Comparison of ENCODE assay signal across 10 cellular contexts in genomic region chr13:48567521-48568331, GRCh38. TPM values are rescaled to one million over a fixed set of nuclear protein-coding genes. Genes with fewer than 3 reads are reported as not detected.
DNase-seq lines count a peak whose midpoint lies in the region; ATAC-seq and TF ChIP-seq lines count a peak whose summit lies in the region.
"Had no signal": no experiment of that assay in that cellular context is flagged by ENCODE, and none has a peak within 500 bp of the region (broad histone marks: within the 10 kb centered on the region; RNA-seq: fewer than 3 reads in every experiment).

No MANE protein-coding gene starts in this region.

- POLR2A ChIA-PET in GM10248 (lab: Yijun Ruan, JAX) = no interaction called here

- H3K4me3 ChIP-seq in GM23338 = no peak overlapping the region
- peak overlapping the region in 1 of 2 donors; percentile 38 for H3K4me3 ChIP-seq in ascending aorta
- peak overlapping the region; percentile 36 for H3K4me3 ChIP-seq in skeletal muscle satellite cell (ENCODE audit: low read length)

- no peak overlapping the region for H3K4me3 Mint-ChIP-seq in GM23338
- H3K4me3 Mint-ChIP-seq: activated naive CD8-positive, alpha-beta T cell treated with anti-CD3 and anti-CD28 coated beads, Interleukin-2, amount 50 U/mL, for 24 hours had no signal

- H3K27ac ChIP-seq in GM23338 (ENCODE audit: low read depth) = no peak overlapping the region
- H3K27ac ChIP-seq in ascending aorta = peak overlapping the region; percentile 63 to 92

- H3K9me3 Mint-ChIP-seq in GM23338 = no peaks in the 10 kb centered on the region
- H3K9me3 Mint-ChIP-seq: activated naive CD8-positive, alpha-beta T cell treated with anti-CD3 and anti-CD28 coated beads, Interleukin-2, amount 50 U/mL, for 24 hours had no signal

- DNase-seq in GM23338 (ENCODE audit: low spot score) (no peak), ascending aorta (ENCODE audit: low spot score in 2 of 2) (no peak), left ventricle myocardium superior (no peak), glomerular visceral epithelial cell (ENCODE audit: extremely low spot score) (no peak), GM10248 (ENCODE audit: extremely low spot score) (no peak)
- DNase-seq in activated effector memory CD4-positive, alpha-beta T cell treated with anti-CD3 and anti-CD28 coated beads, Interleukin-2, amount 50 U/mL, for 16 hours = no peak
- DNase-seq: activated naive CD8-positive, alpha-beta T cell treated with anti-CD3 and anti-CD28 coated beads, Interleukin-2, amount 50 U/mL, for 24 hours; left colon had no signal

- CTCF ChIA-PET in GM10248 (lab: Yijun Ruan, JAX) = interaction anchor here (1.2 to 1.6 kb wide), 2 partner anchors 11 to 233 kb away, joined by 3 to 12 read pairs; no protein-coding TSS in a partner anchor

- intact Hi-C loops in ascending aorta (cut with DNase I) = no loop called here
- intact Hi-C loops in left ventricle myocardium superior (cut with micrococcal nuclease) = no loop called here

- no peaks in the 10 kb centered on the region for H3F3A ChIP-seq in GM23338 (replicated peaks; ENCODE audit: low read depth)

- H3K4me2 ChIP-seq in GM23338 (no peak overlapping the region; the same call in 1 of the 2 replicates), skeletal muscle satellite cell (ENCODE audit: low read length) (peak overlapping the region; percentile 68)

- peak overlapping the region; percentile 80 for H2AFZ ChIP-seq in GM23338

- H3K27ac Mint-ChIP-seq in GM23338 = no peak overlapping the region
- H3K27ac Mint-ChIP-seq: activated naive CD8-positive, alpha-beta T cell treated with anti-CD3 and anti-CD28 coated beads, Interleukin-2, amount 50 U/mL, for 24 hours had no signal

- H3K36me3 Mint-ChIP-seq in GM23338 (ENCODE audit: low read depth) = no peaks in the 10 kb centered on the region

- no peaks in the 10 kb centered on the region for H4K20me1 ChIP-seq in GM23338 (replicated peaks; ENCODE audit: insufficient read depth)

- TF ChIP-seq CTCF in GM23338 (conservative IDR thresholded peaks at IDR 0.05; ENCODE audit: low read depth in 2 of 2) (no peak), ascending aorta (IDR thresholded peaks at IDR 0.05) (no peak), GM10248 (IDR thresholded peaks at IDR 0.05; ENCODE audit: control extremely low read depth, extremely low read depth, low read depth, missing control alignments) (no peak)

- no peak for ATAC-seq in GM23338
- ATAC-seq in left ventricle myocardium superior = peak; percentile 62
- no peak for ATAC-seq in GM21515 (IDR thresholded peaks at IDR 0.05; ENCODE audit: unreplicated experiment)
- ATAC-seq: activated naive CD8-positive, alpha-beta T cell treated with anti-CD3 and anti-CD28 coated beads, Interleukin-2, amount 50 U/mL, for 24 hours; left colon had no signal

- peak overlapping the region; percentile 41 for H3K9ac ChIP-seq in skeletal muscle satellite cell (ENCODE audit: low read depth, low read length)

- H3K4me1 ChIP-seq in GM23338 (ENCODE audit: insufficient read depth) = peaks cover 19% of the 10 kb centered on the region; the same call in 1 of the 2 replicates
- peaks cover 3 to 16% of the 10 kb centered on the region in 2 donors for H3K4me1 ChIP-seq in ascending aorta
- peaks cover 47% of the 10 kb centered on the region for H3K4me1 ChIP-seq in skeletal muscle satellite cell (ENCODE audit: control insufficient read depth, insufficient read depth, low read length)

- H3K27me3 ChIP-seq in GM23338 (ENCODE audit: insufficient read depth) (no peaks in the 10 kb centered on the region), ascending aorta (no peaks in the 10 kb centered on the region), skeletal muscle satellite cell (ENCODE audit: control insufficient read depth, insufficient read depth, low read length) (no peaks in the 10 kb centered on the region)

- no peaks in the 10 kb centered on the region for H3K36me3 ChIP-seq in GM23338 (ENCODE audit: insufficient read depth)
- no peaks in the 10 kb centered on the region for H3K36me3 ChIP-seq in ascending aorta
- H3K36me3 ChIP-seq in skeletal muscle satellite cell (ENCODE audit: insufficient read depth, low read length) = no peaks in the 10 kb centered on the region

- no peaks in the 10 kb centered on the region for H3K9me2 ChIP-seq in GM23338 (ENCODE audit: insufficient read depth)

- H3K79me2 ChIP-seq in GM23338 (replicated peaks; ENCODE audit: insufficient read depth) = no peaks in the 10 kb centered on the region

- peaks cover 6% of the 10 kb centered on the region; the same call in 2 of the 3 replicates for H3K4me1 Mint-ChIP-seq in GM23338

- H3K27me3 Mint-ChIP-seq in GM23338 (ENCODE audit: insufficient read depth, low read depth, poor library complexity) = no peaks in the 10 kb centered on the region

- no peaks in the 10 kb centered on the region for H3K9me3 ChIP-seq in ascending aorta
- H3K9me3 ChIP-seq in skeletal muscle satellite cell (replicated peaks; ENCODE audit: low read length) = no peaks in the 10 kb centered on the region

TF ChIP-seq in GM23338, 12 proteins besides CTCF, POLR2A, EP300 and RAD21 (continues in another document):
- TF ChIP-seq ZNF331 (CRISPR knock-in tag; IDR thresholded peaks at IDR 0.05; ENCODE audit: low read depth) (no peak), STAT1 (IDR thresholded peaks at IDR 0.05; ENCODE audit: unreplicated experiment) (no peak), EZH2phosphoT487 (IDR thresholded peaks at IDR 0.05; ENCODE audit: unreplicated experiment) (no peak), NANOG (IDR thresholded peaks at IDR 0.05; ENCODE audit: borderline replicate concordance) (no peak), POLR2AphosphoS5 (IDR thresholded peaks at IDR 0.05; ENCODE audit: low read depth) (no peak), CREB1 (CRISPR knock-in tag; IDR thresholded peaks at IDR 0.05; ENCODE audit: low read depth) (no peak), ZNF114 (CRISPR knock-in tag; IDR thresholded peaks at IDR 0.05) (no peak), EZH2 (IDR thresholded peaks at IDR 0.05; ENCODE audit: low read depth, unreplicated experiment) (no peak), JUNB (IDR thresholded peaks at IDR 0.05; ENCODE audit: unreplicated experiment) (no peak)
- TF ChIP-seq, protein P1, sequence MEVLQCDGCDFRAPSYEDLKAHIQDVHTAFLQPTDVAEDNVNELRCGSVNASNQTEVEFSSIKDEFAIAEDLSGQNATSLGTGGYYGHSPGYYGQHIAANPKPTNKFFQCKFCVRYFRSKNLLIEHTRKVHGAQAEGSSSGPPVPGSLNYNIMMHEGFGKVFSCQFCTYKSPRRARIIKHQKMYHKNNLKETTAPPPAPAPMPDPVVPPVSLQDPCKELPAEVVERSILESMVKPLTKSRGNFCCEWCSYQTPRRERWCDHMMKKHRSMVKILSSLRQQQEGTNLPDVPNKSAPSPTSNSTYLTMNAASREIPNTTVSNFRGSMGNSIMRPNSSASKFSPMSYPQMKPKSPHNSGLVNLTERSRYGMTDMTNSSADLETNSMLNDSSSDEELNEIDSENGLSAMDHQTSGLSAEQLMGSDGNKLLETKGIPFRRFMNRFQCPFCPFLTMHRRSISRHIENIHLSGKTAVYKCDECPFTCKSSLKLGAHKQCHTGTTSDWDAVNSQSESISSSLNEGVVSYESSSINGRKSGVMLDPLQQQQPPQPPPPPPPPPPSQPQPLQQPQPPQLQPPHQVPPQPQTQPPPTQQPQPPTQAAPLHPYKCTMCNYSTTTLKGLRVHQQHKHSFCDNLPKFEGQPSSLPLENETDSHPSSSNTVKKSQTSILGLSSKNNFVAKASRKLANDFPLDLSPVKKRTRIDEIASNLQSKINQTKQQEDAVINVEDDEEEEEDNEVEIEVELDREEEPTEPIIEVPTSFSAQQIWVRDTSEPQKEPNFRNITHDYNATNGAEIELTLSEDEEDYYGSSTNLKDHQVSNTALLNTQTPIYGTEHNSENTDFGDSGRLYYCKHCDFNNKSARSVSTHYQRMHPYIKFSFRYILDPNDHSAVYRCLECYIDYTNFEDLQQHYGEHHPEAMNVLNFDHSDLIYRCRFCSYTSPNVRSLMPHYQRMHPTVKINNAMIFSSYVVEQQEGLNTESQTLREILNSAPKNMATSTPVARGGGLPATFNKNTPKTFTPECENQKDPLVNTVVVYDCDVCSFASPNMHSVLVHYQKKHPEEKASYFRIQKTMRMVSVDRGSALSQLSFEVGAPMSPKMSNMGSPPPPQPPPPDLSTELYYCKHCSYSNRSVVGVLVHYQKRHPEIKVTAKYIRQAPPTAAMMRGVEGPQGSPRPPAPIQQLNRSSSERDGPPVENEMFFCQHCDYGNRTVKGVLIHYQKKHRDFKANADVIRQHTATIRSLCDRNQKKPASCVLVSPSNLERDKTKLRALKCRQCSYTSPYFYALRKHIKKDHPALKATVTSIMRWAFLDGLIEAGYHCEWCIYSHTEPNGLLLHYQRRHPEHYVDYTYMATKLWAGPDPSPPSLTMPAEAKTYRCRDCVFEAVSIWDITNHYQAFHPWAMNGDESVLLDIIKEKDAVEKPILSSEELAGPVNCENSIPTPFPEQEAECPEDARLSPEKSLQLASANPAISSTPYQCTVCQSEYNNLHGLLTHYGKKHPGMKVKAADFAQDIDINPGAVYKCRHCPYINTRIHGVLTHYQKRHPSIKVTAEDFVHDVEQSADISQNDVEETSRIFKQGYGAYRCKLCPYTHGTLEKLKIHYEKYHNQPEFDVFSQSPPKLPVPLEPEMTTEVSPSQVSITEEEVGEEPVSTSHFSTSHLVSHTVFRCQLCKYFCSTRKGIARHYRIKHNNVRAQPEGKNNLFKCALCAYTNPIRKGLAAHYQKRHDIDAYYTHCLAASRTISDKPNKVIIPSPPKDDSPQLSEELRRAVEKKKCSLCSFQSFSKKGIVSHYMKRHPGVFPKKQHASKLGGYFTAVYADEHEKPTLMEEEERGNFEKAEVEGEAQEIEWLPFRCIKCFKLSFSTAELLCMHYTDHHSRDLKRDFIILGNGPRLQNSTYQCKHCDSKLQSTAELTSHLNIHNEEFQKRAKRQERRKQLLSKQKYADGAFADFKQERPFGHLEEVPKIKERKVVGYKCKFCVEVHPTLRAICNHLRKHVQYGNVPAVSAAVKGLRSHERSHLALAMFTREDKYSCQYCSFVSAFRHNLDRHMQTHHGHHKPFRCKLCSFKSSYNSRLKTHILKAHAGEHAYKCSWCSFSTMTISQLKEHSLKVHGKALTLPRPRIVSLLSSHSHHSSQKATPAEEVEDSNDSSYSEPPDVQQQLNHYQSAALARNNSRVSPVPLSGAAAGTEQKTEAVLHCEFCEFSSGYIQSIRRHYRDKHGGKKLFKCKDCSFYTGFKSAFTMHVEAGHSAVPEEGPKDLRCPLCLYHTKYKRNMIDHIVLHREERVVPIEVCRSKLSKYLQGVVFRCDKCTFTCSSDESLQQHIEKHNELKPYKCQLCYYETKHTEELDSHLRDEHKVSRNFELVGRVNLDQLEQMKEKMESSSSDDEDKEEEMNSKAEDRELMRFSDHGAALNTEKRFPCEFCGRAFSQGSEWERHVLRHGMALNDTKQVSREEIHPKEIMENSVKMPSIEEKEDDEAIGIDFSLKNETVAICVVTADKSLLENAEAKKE (CRISPR knock-in tag; IDR thresholded peaks at IDR 0.05) = no peak

RNA-seq across cellular contexts. Expression of gene RCBTB2, which starts 34.8 kb away (rescaled TPM):
- total RNA-seq in GM23338 (2014; rRNA removed; shearing (Covaris generic)) = 15.3 and 20.8 TPM in 2 replicates
- 8.1 TPM in 2 replicates for polyA plus RNA-seq in GM23338 (2016; fragmentation: Nextera tagmentation; extraction: Ambion mirVana)
- total RNA-seq in ascending aorta = 1.8 TPM
- total RNA-seq in left ventricle myocardium superior = 13.5 TPM
- 3.9 and 8.6 TPM in 2 replicates for total RNA-seq in skeletal muscle satellite cell (2012; rRNA removed)
